Comparison of ENCODE assay signal across 2 cellular contexts in the genomic region with DNA sequence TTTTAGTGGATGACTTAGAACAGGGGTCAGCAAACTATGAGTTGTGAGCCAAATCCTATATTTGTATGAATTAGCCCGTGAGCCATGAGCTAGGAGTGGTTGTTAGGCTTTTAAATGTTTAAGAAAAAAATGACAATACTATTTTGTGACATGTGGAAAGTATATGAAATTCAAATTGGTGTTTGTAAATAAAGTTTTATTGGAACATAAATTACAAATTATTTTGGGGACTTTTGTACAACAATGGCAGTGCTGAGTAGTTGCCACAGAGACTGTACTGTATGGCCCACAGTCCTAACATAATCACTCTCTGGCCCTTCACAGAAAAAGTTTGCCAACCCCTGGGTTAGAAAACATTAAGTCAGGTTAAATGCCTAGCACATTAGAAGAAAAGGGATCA.
TF ChIP-seq lines count a peak whose summit lies in the region.

No MANE protein-coding gene starts in this region.

TF ChIP-seq in GM12878, 131 proteins besides CTCF, POLR2A, EP300 and RAD21:
- TF ChIP-seq, protein P1, sequence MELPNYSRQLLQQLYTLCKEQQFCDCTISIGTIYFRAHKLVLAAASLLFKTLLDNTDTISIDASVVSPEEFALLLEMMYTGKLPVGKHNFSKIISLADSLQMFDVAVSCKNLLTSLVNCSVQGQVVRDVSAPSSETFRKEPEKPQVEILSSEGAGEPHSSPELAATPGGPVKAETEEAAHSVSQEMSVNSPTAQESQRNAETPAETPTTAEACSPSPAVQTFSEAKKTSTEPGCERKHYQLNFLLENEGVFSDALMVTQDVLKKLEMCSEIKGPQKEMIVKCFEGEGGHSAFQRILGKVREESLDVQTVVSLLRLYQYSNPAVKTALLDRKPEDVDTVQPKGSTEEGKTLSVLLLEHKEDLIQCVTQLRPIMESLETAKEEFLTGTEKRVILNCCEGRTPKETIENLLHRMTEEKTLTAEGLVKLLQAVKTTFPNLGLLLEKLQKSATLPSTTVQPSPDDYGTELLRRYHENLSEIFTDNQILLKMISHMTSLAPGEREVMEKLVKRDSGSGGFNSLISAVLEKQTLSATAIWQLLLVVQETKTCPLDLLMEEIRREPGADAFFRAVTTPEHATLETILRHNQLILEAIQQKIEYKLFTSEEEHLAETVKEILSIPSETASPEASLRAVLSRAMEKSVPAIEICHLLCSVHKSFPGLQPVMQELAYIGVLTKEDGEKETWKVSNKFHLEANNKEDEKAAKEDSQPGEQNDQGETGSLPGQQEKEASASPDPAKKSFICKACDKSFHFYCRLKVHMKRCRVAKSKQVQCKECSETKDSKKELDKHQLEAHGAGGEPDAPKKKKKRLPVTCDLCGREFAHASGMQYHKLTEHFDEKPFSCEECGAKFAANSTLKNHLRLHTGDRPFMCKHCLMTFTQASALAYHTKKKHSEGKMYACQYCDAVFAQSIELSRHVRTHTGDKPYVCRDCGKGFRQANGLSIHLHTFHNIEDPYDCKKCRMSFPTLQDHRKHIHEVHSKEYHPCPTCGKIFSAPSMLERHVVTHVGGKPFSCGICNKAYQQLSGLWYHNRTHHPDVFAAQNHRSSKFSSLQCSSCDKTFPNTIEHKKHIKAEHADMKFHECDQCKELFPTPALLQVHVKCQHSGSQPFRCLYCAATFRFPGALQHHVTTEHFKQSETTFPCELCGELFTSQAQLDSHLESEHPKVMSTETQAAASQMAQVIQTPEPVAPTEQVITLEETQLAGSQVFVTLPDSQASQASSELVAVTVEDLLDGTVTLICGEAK (IDR thresholded peaks at IDR 0.05; ENCODE audit: borderline replicate concordance), result peak; percentile 53; the same call in 1 of the 2 replicates
- TF ChIP-seq EGR1 (IDR thresholded peaks at IDR 0.05; ENCODE audit: borderline replicate concordance in 1 of 2, low read depth in 2 of 2, low read length in 2 of 2), result no peak
TF ChIP-seq in GM12878: peak in this region for 1.

TF ChIP-seq in WTC11, 78 proteins besides CTCF, POLR2A, EP300 and RAD21 (continues in another document):
- TF ChIP-seq, protein P2, sequence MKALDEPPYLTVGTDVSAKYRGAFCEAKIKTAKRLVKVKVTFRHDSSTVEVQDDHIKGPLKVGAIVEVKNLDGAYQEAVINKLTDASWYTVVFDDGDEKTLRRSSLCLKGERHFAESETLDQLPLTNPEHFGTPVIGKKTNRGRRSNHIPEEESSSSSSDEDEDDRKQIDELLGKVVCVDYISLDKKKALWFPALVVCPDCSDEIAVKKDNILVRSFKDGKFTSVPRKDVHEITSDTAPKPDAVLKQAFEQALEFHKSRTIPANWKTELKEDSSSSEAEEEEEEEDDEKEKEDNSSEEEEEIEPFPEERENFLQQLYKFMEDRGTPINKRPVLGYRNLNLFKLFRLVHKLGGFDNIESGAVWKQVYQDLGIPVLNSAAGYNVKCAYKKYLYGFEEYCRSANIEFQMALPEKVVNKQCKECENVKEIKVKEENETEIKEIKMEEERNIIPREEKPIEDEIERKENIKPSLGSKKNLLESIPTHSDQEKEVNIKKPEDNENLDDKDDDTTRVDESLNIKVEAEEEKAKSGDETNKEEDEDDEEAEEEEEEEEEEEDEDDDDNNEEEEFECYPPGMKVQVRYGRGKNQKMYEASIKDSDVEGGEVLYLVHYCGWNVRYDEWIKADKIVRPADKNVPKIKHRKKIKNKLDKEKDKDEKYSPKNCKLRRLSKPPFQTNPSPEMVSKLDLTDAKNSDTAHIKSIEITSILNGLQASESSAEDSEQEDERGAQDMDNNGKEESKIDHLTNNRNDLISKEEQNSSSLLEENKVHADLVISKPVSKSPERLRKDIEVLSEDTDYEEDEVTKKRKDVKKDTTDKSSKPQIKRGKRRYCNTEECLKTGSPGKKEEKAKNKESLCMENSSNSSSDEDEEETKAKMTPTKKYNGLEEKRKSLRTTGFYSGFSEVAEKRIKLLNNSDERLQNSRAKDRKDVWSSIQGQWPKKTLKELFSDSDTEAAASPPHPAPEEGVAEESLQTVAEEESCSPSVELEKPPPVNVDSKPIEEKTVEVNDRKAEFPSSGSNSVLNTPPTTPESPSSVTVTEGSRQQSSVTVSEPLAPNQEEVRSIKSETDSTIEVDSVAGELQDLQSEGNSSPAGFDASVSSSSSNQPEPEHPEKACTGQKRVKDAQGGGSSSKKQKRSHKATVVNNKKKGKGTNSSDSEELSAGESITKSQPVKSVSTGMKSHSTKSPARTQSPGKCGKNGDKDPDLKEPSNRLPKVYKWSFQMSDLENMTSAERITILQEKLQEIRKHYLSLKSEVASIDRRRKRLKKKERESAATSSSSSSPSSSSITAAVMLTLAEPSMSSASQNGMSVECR (CRISPR knock-in tag; IDR thresholded peaks at IDR 0.05; ENCODE audit: borderline replicate concordance), result no peak
- TF ChIP-seq FOXK1 (CRISPR knock-in tag; IDR thresholded peaks at IDR 0.05), result no peak
- TF ChIP-seq, protein P3, sequence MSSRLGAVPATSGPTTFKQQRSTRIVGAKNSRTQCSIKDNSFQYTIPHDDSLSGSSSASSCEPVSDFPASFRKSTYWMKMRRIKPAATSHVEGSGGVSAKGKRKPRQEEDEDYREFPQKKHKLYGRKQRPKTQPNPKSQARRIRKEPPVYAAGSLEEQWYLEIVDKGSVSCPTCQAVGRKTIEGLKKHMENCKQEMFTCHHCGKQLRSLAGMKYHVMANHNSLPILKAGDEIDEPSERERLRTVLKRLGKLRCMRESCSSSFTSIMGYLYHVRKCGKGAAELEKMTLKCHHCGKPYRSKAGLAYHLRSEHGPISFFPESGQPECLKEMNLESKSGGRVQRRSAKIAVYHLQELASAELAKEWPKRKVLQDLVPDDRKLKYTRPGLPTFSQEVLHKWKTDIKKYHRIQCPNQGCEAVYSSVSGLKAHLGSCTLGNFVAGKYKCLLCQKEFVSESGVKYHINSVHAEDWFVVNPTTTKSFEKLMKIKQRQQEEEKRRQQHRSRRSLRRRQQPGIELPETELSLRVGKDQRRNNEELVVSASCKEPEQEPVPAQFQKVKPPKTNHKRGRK (CRISPR knock-in tag; IDR thresholded peaks at IDR 0.05; ENCODE audit: borderline replicate concordance), result no peak
- TF ChIP-seq, protein P4, sequence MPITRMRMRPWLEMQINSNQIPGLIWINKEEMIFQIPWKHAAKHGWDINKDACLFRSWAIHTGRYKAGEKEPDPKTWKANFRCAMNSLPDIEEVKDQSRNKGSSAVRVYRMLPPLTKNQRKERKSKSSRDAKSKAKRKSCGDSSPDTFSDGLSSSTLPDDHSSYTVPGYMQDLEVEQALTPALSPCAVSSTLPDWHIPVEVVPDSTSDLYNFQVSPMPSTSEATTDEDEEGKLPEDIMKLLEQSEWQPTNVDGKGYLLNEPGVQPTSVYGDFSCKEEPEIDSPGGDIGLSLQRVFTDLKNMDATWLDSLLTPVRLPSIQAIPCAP (CRISPR knock-in tag; IDR thresholded peaks at IDR 0.05), result no peak
- TF ChIP-seq, protein P5, sequence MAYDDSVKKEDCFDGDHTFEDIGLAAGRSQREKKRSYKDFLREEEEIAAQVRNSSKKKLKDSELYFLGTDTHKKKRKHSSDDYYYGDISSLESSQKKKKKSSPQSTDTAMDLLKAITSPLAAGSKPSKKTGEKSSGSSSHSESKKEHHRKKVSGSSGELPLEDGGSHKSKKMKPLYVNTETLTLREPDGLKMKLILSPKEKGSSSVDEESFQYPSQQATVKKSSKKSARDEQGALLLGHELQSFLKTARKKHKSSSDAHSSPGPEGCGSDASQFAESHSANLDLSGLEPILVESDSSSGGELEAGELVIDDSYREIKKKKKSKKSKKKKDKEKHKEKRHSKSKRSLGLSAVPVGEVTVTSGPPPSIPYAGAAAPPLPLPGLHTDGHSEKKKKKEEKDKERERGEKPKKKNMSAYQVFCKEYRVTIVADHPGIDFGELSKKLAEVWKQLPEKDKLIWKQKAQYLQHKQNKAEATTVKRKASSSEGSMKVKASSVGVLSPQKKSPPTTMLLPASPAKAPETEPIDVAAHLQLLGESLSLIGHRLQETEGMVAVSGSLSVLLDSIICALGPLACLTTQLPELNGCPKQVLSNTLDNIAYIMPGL (CRISPR knock-in tag; IDR thresholded peaks at IDR 0.05), result no peak
- TF ChIP-seq, protein P6, sequence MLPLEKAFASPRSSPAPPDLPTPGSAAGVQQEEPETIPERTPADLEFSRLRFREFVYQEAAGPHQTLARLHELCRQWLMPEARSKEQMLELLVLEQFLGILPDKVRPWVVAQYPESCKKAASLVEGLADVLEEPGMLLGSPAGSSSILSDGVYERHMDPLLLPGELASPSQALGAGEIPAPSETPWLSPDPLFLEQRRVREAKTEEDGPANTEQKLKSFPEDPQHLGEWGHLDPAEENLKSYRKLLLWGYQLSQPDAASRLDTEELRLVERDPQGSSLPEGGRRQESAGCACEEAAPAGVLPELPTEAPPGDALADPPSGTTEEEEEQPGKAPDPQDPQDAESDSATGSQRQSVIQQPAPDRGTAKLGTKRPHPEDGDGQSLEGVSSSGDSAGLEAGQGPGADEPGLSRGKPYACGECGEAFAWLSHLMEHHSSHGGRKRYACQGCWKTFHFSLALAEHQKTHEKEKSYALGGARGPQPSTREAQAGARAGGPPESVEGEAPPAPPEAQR (CRISPR knock-in tag; IDR thresholded peaks at IDR 0.05), result no peak
- TF ChIP-seq NFYB (CRISPR knock-in tag; conservative IDR thresholded peaks at IDR 0.05; ENCODE audit: low read depth), result no peak
- TF ChIP-seq, protein P7, sequence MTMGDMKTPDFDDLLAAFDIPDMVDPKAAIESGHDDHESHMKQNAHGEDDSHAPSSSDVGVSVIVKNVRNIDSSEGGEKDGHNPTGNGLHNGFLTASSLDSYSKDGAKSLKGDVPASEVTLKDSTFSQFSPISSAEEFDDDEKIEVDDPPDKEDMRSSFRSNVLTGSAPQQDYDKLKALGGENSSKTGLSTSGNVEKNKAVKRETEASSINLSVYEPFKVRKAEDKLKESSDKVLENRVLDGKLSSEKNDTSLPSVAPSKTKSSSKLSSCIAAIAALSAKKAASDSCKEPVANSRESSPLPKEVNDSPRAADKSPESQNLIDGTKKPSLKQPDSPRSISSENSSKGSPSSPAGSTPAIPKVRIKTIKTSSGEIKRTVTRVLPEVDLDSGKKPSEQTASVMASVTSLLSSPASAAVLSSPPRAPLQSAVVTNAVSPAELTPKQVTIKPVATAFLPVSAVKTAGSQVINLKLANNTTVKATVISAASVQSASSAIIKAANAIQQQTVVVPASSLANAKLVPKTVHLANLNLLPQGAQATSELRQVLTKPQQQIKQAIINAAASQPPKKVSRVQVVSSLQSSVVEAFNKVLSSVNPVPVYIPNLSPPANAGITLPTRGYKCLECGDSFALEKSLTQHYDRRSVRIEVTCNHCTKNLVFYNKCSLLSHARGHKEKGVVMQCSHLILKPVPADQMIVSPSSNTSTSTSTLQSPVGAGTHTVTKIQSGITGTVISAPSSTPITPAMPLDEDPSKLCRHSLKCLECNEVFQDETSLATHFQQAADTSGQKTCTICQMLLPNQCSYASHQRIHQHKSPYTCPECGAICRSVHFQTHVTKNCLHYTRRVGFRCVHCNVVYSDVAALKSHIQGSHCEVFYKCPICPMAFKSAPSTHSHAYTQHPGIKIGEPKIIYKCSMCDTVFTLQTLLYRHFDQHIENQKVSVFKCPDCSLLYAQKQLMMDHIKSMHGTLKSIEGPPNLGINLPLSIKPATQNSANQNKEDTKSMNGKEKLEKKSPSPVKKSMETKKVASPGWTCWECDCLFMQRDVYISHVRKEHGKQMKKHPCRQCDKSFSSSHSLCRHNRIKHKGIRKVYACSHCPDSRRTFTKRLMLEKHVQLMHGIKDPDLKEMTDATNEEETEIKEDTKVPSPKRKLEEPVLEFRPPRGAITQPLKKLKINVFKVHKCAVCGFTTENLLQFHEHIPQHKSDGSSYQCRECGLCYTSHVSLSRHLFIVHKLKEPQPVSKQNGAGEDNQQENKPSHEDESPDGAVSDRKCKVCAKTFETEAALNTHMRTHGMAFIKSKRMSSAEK (CRISPR knock-in tag; IDR thresholded peaks at IDR 0.05; ENCODE audit: borderline replicate concordance), result no peak
- TF ChIP-seq, protein P8, sequence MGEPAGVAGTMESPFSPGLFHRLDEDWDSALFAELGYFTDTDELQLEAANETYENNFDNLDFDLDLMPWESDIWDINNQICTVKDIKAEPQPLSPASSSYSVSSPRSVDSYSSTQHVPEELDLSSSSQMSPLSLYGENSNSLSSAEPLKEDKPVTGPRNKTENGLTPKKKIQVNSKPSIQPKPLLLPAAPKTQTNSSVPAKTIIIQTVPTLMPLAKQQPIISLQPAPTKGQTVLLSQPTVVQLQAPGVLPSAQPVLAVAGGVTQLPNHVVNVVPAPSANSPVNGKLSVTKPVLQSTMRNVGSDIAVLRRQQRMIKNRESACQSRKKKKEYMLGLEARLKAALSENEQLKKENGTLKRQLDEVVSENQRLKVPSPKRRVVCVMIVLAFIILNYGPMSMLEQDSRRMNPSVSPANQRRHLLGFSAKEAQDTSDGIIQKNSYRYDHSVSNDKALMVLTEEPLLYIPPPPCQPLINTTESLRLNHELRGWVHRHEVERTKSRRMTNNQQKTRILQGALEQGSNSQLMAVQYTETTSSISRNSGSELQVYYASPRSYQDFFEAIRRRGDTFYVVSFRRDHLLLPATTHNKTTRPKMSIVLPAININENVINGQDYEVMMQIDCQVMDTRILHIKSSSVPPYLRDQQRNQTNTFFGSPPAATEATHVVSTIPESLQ (CRISPR knock-in tag; IDR thresholded peaks at IDR 0.05), result no peak
- TF ChIP-seq, protein P9, sequence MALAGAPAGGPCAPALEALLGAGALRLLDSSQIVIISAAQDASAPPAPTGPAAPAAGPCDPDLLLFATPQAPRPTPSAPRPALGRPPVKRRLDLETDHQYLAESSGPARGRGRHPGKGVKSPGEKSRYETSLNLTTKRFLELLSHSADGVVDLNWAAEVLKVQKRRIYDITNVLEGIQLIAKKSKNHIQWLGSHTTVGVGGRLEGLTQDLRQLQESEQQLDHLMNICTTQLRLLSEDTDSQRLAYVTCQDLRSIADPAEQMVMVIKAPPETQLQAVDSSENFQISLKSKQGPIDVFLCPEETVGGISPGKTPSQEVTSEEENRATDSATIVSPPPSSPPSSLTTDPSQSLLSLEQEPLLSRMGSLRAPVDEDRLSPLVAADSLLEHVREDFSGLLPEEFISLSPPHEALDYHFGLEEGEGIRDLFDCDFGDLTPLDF (CRISPR knock-in tag; IDR thresholded peaks at IDR 0.05), result no peak
- TF ChIP-seq NR1H2 (CRISPR knock-in tag; IDR thresholded peaks at IDR 0.05), result no peak
- no peak for TF ChIP-seq TCF7 (CRISPR knock-in tag; IDR thresholded peaks at IDR 0.05; ENCODE audit: low read depth)
- no peak for TF ChIP-seq HMGA2 (CRISPR knock-in tag; IDR thresholded peaks at IDR 0.05)
- TF ChIP-seq, protein P10, sequence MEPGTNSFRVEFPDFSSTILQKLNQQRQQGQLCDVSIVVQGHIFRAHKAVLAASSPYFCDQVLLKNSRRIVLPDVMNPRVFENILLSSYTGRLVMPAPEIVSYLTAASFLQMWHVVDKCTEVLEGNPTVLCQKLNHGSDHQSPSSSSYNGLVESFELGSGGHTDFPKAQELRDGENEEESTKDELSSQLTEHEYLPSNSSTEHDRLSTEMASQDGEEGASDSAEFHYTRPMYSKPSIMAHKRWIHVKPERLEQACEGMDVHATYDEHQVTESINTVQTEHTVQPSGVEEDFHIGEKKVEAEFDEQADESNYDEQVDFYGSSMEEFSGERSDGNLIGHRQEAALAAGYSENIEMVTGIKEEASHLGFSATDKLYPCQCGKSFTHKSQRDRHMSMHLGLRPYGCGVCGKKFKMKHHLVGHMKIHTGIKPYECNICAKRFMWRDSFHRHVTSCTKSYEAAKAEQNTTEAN (CRISPR knock-in tag; IDR thresholded peaks at IDR 0.05), result no peak
